Comparison of ENCODE assay signal across 22 cellular contexts in the genomic region with DNA sequence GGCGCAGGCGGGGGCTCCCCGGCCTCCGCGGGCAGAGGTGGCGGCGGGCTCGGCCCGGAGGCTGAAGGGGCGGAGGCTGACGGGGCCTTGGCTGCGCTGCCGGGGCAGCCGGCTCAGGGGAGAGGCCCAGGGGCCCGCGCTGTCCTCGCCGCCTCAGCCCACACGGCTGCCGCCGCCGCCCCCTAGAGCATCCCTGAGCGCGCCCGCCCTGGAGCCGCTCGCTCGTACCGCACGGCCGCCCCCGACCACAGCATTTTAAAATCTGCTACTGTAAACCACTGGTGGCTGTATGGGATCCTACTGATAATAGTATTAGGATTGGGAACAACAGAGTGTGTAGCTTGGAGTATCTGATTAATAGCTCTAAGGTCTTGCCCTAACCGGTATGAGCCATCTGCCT. TPM values are rescaled to one million over a fixed set of nuclear protein-coding genes. Genes with fewer than 3 reads are reported as not detected.
DNase-seq lines count a peak whose midpoint lies in the region; ATAC-seq, FAIRE-seq and TF ChIP-seq lines count a peak whose summit lies in the region.
"Had no signal": no experiment of that assay in that cellular context is flagged by ENCODE, and none has a peak within 500 bp of the region (broad histone marks: within the 10 kb centered on the region; RNA-seq: fewer than 3 reads in every experiment).

No MANE protein-coding gene starts in this region.

- H3K36me3 ChIP-seq in K562 (ENCODE audit: control insufficient read depth, insufficient read depth, low read length) = no peaks in the 10 kb centered on the region
- no peaks in the 10 kb centered on the region for H3K36me3 ChIP-seq in testis (ENCODE audit: low read depth, missing control alignments)
- H3K36me3 ChIP-seq: sigmoid colon, transverse colon had no signal

- no peaks in the 10 kb centered on the region for H3K9me1 ChIP-seq in K562 (ENCODE audit: control insufficient read depth, insufficient read depth, low read length)

- no peak overlapping the region for H3K9ac ChIP-seq in K562 (ENCODE audit: insufficient read depth in 1 of 2, low read depth in 2 of 2, low read length in 2 of 2)

- H3K4me3 Mint-ChIP-seq in activated CD8-positive, alpha-beta memory T cell treated with anti-CD3 and anti-CD28 coated beads, Interleukin-2, amount 10 ng/mL, durations not matched to agents 7 days and 5 days = no peak overlapping the region
- H3K4me3 Mint-ChIP-seq: CD4-positive, alpha-beta T cell; mesothelial cell of epicardium had no signal

- H4K20me1 ChIP-seq in K562 (replicated peaks; ENCODE audit: control insufficient read depth, insufficient read depth, low read length) = no peaks in the 10 kb centered on the region

- in situ Hi-C loops in K562 (cut with MboI) = loop anchor here (25.0 kb wide), 1 partner anchor 239 kb away; a partner anchor contains a TSS

- H3K4me1 ChIP-seq in K562 (replicated peaks in 1 of 2; ENCODE audit: control insufficient read depth in 2 of 2, insufficient read depth in 2 of 2, low read length in 2 of 2) (peaks cover 0 to 6% of the 10 kb centered on the region in 2 experiments; a peak in 2 of 5 replicates), testis (no peaks in the 10 kb centered on the region)
- H3K4me1 ChIP-seq: sigmoid colon had no signal

- peaks cover 22 to 37% of the 10 kb centered on the region in 2 experiments; a peak in 4 of 5 replicates for H3K27me3 ChIP-seq in K562 (ENCODE audit: control insufficient read depth in 2 of 2, insufficient read depth in 2 of 2, low read length in 2 of 2)
- no peaks in the 10 kb centered on the region for H3K27me3 ChIP-seq in testis

- CTCF ChIA-PET in activated CD8-positive, alpha-beta memory T cell treated with anti-CD3 and anti-CD28 coated beads, Interleukin-2, amount 10 ng/mL, durations not matched to agents 7 days and 5 days (lab: Charles Lee) = no interaction called here
- CTCF ChIA-PET in K562 (lab: Yijun Ruan, JAX; ENCODE audit: low intra/inter-chr PET ratio) = no interaction called here

- no peak for TF ChIP-seq RAD21 in K562 (CRISPR knock-in tag; conservative IDR thresholded peaks at IDR 0.05 in 1 of 2, IDR thresholded peaks at IDR 0.05 in 1 of 2)

- intact Hi-C loops in K562 (cut with micrococcal nuclease) (no loop called here), testis (cut with DNase I; ENCODE audit: low total_unique reads) (no loop called here)

- H3K4me1 Mint-ChIP-seq in activated CD8-positive, alpha-beta memory T cell treated with anti-CD3 and anti-CD28 coated beads, Interleukin-2, amount 10 ng/mL, durations not matched to agents 7 days and 5 days = peaks cover 3% of the 10 kb centered on the region

- POLR2A ChIA-PET in K562 (lab: Yijun Ruan, JAX) = no interaction called here

- H3K27me3 Mint-ChIP-seq in activated CD8-positive, alpha-beta memory T cell treated with anti-CD3 and anti-CD28 coated beads, Interleukin-2, amount 10 ng/mL, durations not matched to agents 7 days and 5 days = peaks cover 57% of the 10 kb centered on the region

- no peak for TF ChIP-seq EP300 in K562 (IDR thresholded peaks at IDR 0.05; ENCODE audit: low read length)

- 7% methylated on average over 10 of the region's 33 CpGs for WGBS in K562 (ENCODE audit: insufficient coverage, low coverage, missing lambda C conversion rate)
- 13 to 43% methylated on average over 15 to 33 of the region's 33 CpGs for WGBS in testis, 2 donors

- H2AFZ ChIP-seq in K562 (ENCODE audit: low read depth, low read length) = no peak overlapping the region

- no peak overlapping the region for H3K27ac ChIP-seq in K562 (ENCODE audit: extremely low read depth, low read depth, low read length)
- H3K27ac ChIP-seq in testis = no peak overlapping the region
- H3K27ac ChIP-seq: sigmoid colon, transverse colon had no signal

- no peaks in the 10 kb centered on the region for H3K9me3 Mint-ChIP-seq in activated CD8-positive, alpha-beta memory T cell treated with anti-CD3 and anti-CD28 coated beads, Interleukin-2, amount 10 ng/mL, durations not matched to agents 7 days and 5 days (ENCODE audit: low read depth)
- H3K9me3 Mint-ChIP-seq: CD4-positive, alpha-beta T cell; mesothelial cell of epicardium had no signal

- no peaks in the 10 kb centered on the region for H3K79me2 ChIP-seq in K562 (ENCODE audit: control insufficient read depth, insufficient read depth, low read length)

- FAIRE-seq in K562 (lab: Jason Lieb, UNC) = no peak
- FAIRE-seq: A204.1 had no signal

- TF ChIP-seq POLR2A in K562 (conservative IDR thresholded peaks at IDR 0.05) (no peak), testis (IDR thresholded peaks at IDR 0.05) (no peak)

- peak; percentile 39 for ATAC-seq in activated CD8-positive, alpha-beta memory T cell treated with anti-CD3 and anti-CD28 coated beads, Interleukin-2, amount 10 ng/mL, durations not matched to agents 7 days and 5 days
- peak; percentile 49; the same call in 1 of the 3 replicates for ATAC-seq in K562

- H3K36me3 Mint-ChIP-seq in activated CD8-positive, alpha-beta memory T cell treated with anti-CD3 and anti-CD28 coated beads, Interleukin-2, amount 10 ng/mL, durations not matched to agents 7 days and 5 days = no peaks in the 10 kb centered on the region

- H3K27ac Mint-ChIP-seq in activated CD8-positive, alpha-beta memory T cell treated with anti-CD3 and anti-CD28 coated beads, Interleukin-2, amount 10 ng/mL, durations not matched to agents 7 days and 5 days = no peak overlapping the region
- H3K27ac Mint-ChIP-seq: CD4-positive, alpha-beta T cell; mesothelial cell of epicardium had no signal

- H3K4me3 ChIP-seq in K562 = no peak overlapping the region
- peak overlapping the region; percentile 18 to 29 for H3K4me3 ChIP-seq in testis
- H3K4me3 ChIP-seq: transverse colon had no signal

- no peak for TF ChIP-seq CTCF in K562 (IDR thresholded peaks at IDR 0.05 in 2 of 3, conservative IDR thresholded peaks at IDR 0.05 in 1 of 3; ENCODE audit: insufficient read depth in 2 of 3, low read depth in 1 of 3, low read length in 3 of 3)
- TF ChIP-seq CTCF in testis (IDR thresholded peaks at IDR 0.05) = no peak

- no peak for DNase-seq in activated CD8-positive, alpha-beta memory T cell treated with anti-CD3 and anti-CD28 coated beads, Interleukin-2, amount 10 ng/mL, durations not matched to agents 7 days and 5 days
- DNase-seq in activated CD8-positive, alpha-beta memory T cell treated with anti-CD3 and anti-CD28 coated beads, Interleukin-2, amount 50 U/mL, for 4 hours = no peak
- DNase-seq in K562 (ENCODE audit: extremely low read depth in 1 of 4, low spot score in 3 of 4) (peak in 1 of 4 experiments; percentile 10), left kidney (ENCODE audit: low read depth, low spot score) (peak; percentile 53), testis (no peak), GDM1 (lab: John Stamatoyannopoulos, UW) (no peak), DMS114 treated with DMSO at 0.1 percent for 48 hours (lab: John Stamatoyannopoulos, UW; ENCODE audit: unreplicated experiment) (no peak), COLO668 (lab: John Stamatoyannopoulos, UW; ENCODE audit: unreplicated experiment) (no peak)
- DNase-seq: activated effector memory CD4-positive, alpha-beta T cell treated with anti-CD3 and anti-CD28 coated beads, Interleukin-2, amount 50 U/mL, for 16 hours; CD4-positive, alpha-beta T cell; cerebellar nuclear complex; EL; IMR-90; NCI-H2081 treated with DMSO at 0.1 percent for 48 hours; NCI-H774; RPMI8226; sigmoid colon; stimulated activated CD4-positive, alpha-beta T cell treated with anti-CD3 and anti-CD28 coated beads, Interleukin-4, amount 100 ng/mL, for 1 hour; T-helper 1 cell; transverse colon had no signal

- no TSS peak for BruUV-seq in K562 (replicated peaks; lab: Mats Ljungman, UMichigan)

- H3K9me3 ChIP-seq in K562 (replicated peaks; ENCODE audit: control insufficient read depth, insufficient read depth, low read depth, low read length) (no peaks in the 10 kb centered on the region), testis (no peaks in the 10 kb centered on the region)
- H3K9me3 ChIP-seq: sigmoid colon, transverse colon had no signal

- H3K4me2 ChIP-seq in K562 (ENCODE audit: insufficient read depth, low read length) = no peak overlapping the region

RNA-seq across cellular contexts. Expression of a gene that starts 22.2 kb away (rescaled TPM):
- not detected for total RNA-seq in activated CD8-positive, alpha-beta memory T cell treated with anti-CD3 and anti-CD28 coated beads, Interleukin-2, amount 10 ng/mL, durations not matched to agents 7 days and 5 days
- total RNA-seq in K562 (2011; cell fraction: chromatin; rRNA removed; ENCODE audit: low replicate concordance) = not detected in 2 replicates
- not detected in 2 replicates for total RNA-seq in K562 (2011; cell fraction: nucleolus; rRNA removed)
- total RNA-seq in K562 (2011; cell fraction: nucleoplasm; rRNA removed) = not detected in 2 replicates
- total RNA-seq in K562 (2014; rRNA removed) = not detected in 2 replicates
- total RNA-seq in K562 (2014; rRNA removed; fragmentation: Illumina TruSeq; extraction: Trizol) = not detected in 2 replicates
- not detected in 2 replicates for total RNA-seq in K562 (2015; rRNA removed; fragmentation: Illumina TruSeq; extraction: Trizol)
- total RNA-seq in K562 (2021) = not detected in 2 replicates
- polyA plus RNA-seq in K562 (2011; rRNA removed) = not detected in 2 replicates
- polyA plus RNA-seq in K562 (2011; cell fraction: cytosol; rRNA removed) = not detected in 2 replicates
- polyA plus RNA-seq in K562 (2011; cell fraction: nucleus; rRNA removed) = not detected in 2 replicates
- not detected in 2 replicates for polyA plus RNA-seq in K562 (2012)
- polyA plus RNA-seq in K562 (2014; fragmentation: Illumina TruSeq; extraction: Trizol) = not detected in 2 replicates
- polyA plus RNA-seq in K562 (2014; fragmentation: Nextera tagmentation; extraction: Ambion mirVana) = not detected
- not detected in 2 replicates for polyA plus RNA-seq in K562 (2014; rRNA removed)
- not detected in 2 replicates for polyA minus RNA-seq in K562 (2011; rRNA and poly(A)+ RNA removed)
- not detected in 2 replicates for polyA minus RNA-seq in K562 (2011; cell fraction: cytosol; rRNA and poly(A)+ RNA removed)
- polyA minus RNA-seq in K562 (2011; cell fraction: nucleus; rRNA and poly(A)+ RNA removed) = not detected in 2 replicates
- total RNA-seq in testis = under 1 TPM in 1 of 2 donors, not detected in 1; 0.39 TPM
- polyA plus RNA-seq in testis (ENCODE audit: insufficient read depth, low read depth, low replicate concordance) = 1.9 TPM
- total RNA-seq: CD4-positive, alpha-beta T cell; IMR-90; mesothelial cell of epicardium; sigmoid colon; transverse colon had no signal
- polyA plus RNA-seq: IMR-90, sigmoid colon had no signal

RNA-seq across cellular contexts. Expression of a gene that starts 34.9 kb away (rescaled TPM):
- 1 to 10 TPM; 1.5 to 2.5 TPM for total RNA-seq in activated CD8-positive, alpha-beta memory T cell treated with anti-CD3 and anti-CD28 coated beads, Interleukin-2, amount 10 ng/mL, durations not matched to agents 7 days and 5 days
- total RNA-seq in K562 (2011; cell fraction: chromatin; rRNA removed; ENCODE audit: low replicate concordance) = not detected in 2 replicates
- not detected in 2 replicates for total RNA-seq in K562 (2011; cell fraction: nucleolus; rRNA removed)
- not detected in 2 replicates for total RNA-seq in K562 (2011; cell fraction: nucleoplasm; rRNA removed)
- total RNA-seq in K562 (2014; rRNA removed) (0.73 TPM in 1 of 2 replicates, not detected in the other), K562 (2014; rRNA removed; fragmentation: Illumina TruSeq; extraction: Trizol) (not detected in 2 replicates), K562 (2015; rRNA removed; fragmentation: Illumina TruSeq; extraction: Trizol) (not detected in 2 replicates), K562 (2021) (0.42 and 0.44 TPM in 2 replicates), testis (10 to 100 TPM; 28.9 to 42.7 TPM)
- polyA plus RNA-seq in K562 (2011; rRNA removed) (0.12 and 0.22 TPM in 2 replicates), K562 (2014; fragmentation: Illumina TruSeq; extraction: Trizol) (0.26 TPM in 1 of 2 replicates, not detected in the other), K562 (2014; fragmentation: Nextera tagmentation; extraction: Ambion mirVana) (under 1 TPM; 0.21 to 0.34 TPM), K562 (2014; rRNA removed) (0.96 TPM in 1 of 2 replicates, not detected in the other), testis (ENCODE audit: insufficient read depth, low read depth, low replicate concordance) (27.7 TPM)
- 0.18 and 0.42 TPM in 2 replicates for polyA plus RNA-seq in K562 (2011; cell fraction: cytosol; rRNA removed)
- not detected in 2 replicates for polyA plus RNA-seq in K562 (2011; cell fraction: nucleus; rRNA removed)
- 0.27 and 0.37 TPM in 2 replicates for polyA plus RNA-seq in K562 (2012)
- polyA minus RNA-seq in K562 (2011; rRNA and poly(A)+ RNA removed) = not detected in 2 replicates
- polyA minus RNA-seq in K562 (2011; cell fraction: cytosol; rRNA and poly(A)+ RNA removed) = not detected in 2 replicates
- not detected in 2 replicates for polyA minus RNA-seq in K562 (2011; cell fraction: nucleus; rRNA and poly(A)+ RNA removed)

RNA-seq across cellular contexts. Expression of a gene that starts 39.1 kb away (rescaled TPM):
- total RNA-seq in activated CD8-positive, alpha-beta memory T cell treated with anti-CD3 and anti-CD28 coated beads, Interleukin-2, amount 10 ng/mL, durations not matched to agents 7 days and 5 days = 1 to 10 TPM in 1 of 2 experiments, under 1 TPM in 1; 0.75 to 2.1 TPM
- total RNA-seq in K562 (2011; cell fraction: chromatin; rRNA removed; ENCODE audit: low replicate concordance) = not detected in 2 replicates
- total RNA-seq in K562 (2011; cell fraction: nucleolus; rRNA removed) = 0.13 TPM in 1 of 2 replicates, not detected in the other
- total RNA-seq in K562 (2011; cell fraction: nucleoplasm; rRNA removed) = 0.38 TPM in 1 of 2 replicates, not detected in the other
- total RNA-seq in K562 (2014; rRNA removed) (0.09 and 0.12 TPM in 2 replicates), K562 (2014; rRNA removed; fragmentation: Illumina TruSeq; extraction: Trizol) (0.22 TPM in 1 of 2 replicates, not detected in the other), K562 (2015; rRNA removed; fragmentation: Illumina TruSeq; extraction: Trizol) (not detected in 2 replicates), K562 (2021) (0.22 and 0.29 TPM in 2 replicates), testis (10 to 100 TPM; 27.6 to 53.4 TPM)
- polyA plus RNA-seq in K562 (2011; rRNA removed) (0.10 and 0.53 TPM in 2 replicates), K562 (2014; fragmentation: Illumina TruSeq; extraction: Trizol) (0.09 TPM in 1 of 2 replicates, not detected in the other), K562 (2014; fragmentation: Nextera tagmentation; extraction: Ambion mirVana) (under 1 TPM; 0.13 to 0.14 TPM), K562 (2014; rRNA removed) (not detected in 2 replicates), testis (ENCODE audit: insufficient read depth, low read depth, low replicate concordance) (27.7 TPM)
- polyA plus RNA-seq in K562 (2011; cell fraction: cytosol; rRNA removed) = 0.12 and 0.46 TPM in 2 replicates
- polyA plus RNA-seq in K562 (2011; cell fraction: nucleus; rRNA removed) = 0.11 and 0.18 TPM in 2 replicates
- 0.14 and 0.64 TPM in 2 replicates for polyA plus RNA-seq in K562 (2012)
- 0.39 TPM in 1 of 2 replicates, not detected in the other for polyA minus RNA-seq in K562 (2011; rRNA and poly(A)+ RNA removed)
- not detected in 2 replicates for polyA minus RNA-seq in K562 (2011; cell fraction: cytosol; rRNA and poly(A)+ RNA removed)
- not detected in 2 replicates for polyA minus RNA-seq in K562 (2011; cell fraction: nucleus; rRNA and poly(A)+ RNA removed)

RNA-seq across cellular contexts. Expression of a gene that starts 44.7 kb away (rescaled TPM):
- not detected for total RNA-seq in activated CD8-positive, alpha-beta memory T cell treated with anti-CD3 and anti-CD28 coated beads, Interleukin-2, amount 10 ng/mL, durations not matched to agents 7 days and 5 days
- not detected in 2 replicates for total RNA-seq in K562 (2011; cell fraction: chromatin; rRNA removed; ENCODE audit: low replicate concordance)
- total RNA-seq in K562 (2011; cell fraction: nucleolus; rRNA removed) = not detected in 2 replicates
- total RNA-seq in K562 (2011; cell fraction: nucleoplasm; rRNA removed) = not detected in 2 replicates
- total RNA-seq in K562 (2014; rRNA removed) (not detected in 2 replicates), K562 (2014; rRNA removed; fragmentation: Illumina TruSeq; extraction: Trizol) (not detected in 2 replicates), K562 (2015; rRNA removed; fragmentation: Illumina TruSeq; extraction: Trizol) (not detected in 2 replicates), K562 (2021) (not detected in 2 replicates), testis (not detected)
- polyA plus RNA-seq in K562 (2011; rRNA removed) (not detected in 2 replicates), K562 (2014; fragmentation: Illumina TruSeq; extraction: Trizol) (not detected in 2 replicates), K562 (2014; fragmentation: Nextera tagmentation; extraction: Ambion mirVana) (not detected), K562 (2014; rRNA removed) (not detected in 2 replicates), testis (ENCODE audit: insufficient read depth, low read depth, low replicate concordance) (not detected)
- polyA plus RNA-seq in K562 (2011; cell fraction: cytosol; rRNA removed) = not detected in 2 replicates
- polyA plus RNA-seq in K562 (2011; cell fraction: nucleus; rRNA removed) = not detected in 2 replicates
- polyA plus RNA-seq in K562 (2012) = not detected in 2 replicates
- not detected in 2 replicates for polyA minus RNA-seq in K562 (2011; rRNA and poly(A)+ RNA removed)
- polyA minus RNA-seq in K562 (2011; cell fraction: cytosol; rRNA and poly(A)+ RNA removed) = not detected in 2 replicates
- not detected in 2 replicates for polyA minus RNA-seq in K562 (2011; cell fraction: nucleus; rRNA and poly(A)+ RNA removed)
- total RNA-seq: CD4-positive, alpha-beta T cell; IMR-90; mesothelial cell of epicardium; sigmoid colon; transverse colon had no signal
- polyA plus RNA-seq: IMR-90, sigmoid colon had no signal

RNA-seq across cellular contexts. Expression of a gene that starts 57.6 kb away (rescaled TPM):
- 1 to 10 TPM in 1 of 2 experiments, under 1 TPM in 1; 0.35 to 1.9 TPM for total RNA-seq in activated CD8-positive, alpha-beta memory T cell treated with anti-CD3 and anti-CD28 coated beads, Interleukin-2, amount 10 ng/mL, durations not matched to agents 7 days and 5 days
- 0.30 TPM in 1 of 2 replicates, not detected in the other for total RNA-seq in K562 (2011; cell fraction: chromatin; rRNA removed; ENCODE audit: low replicate concordance)
- total RNA-seq in K562 (2011; cell fraction: nucleolus; rRNA removed) = not detected in 2 replicates
- total RNA-seq in K562 (2011; cell fraction: nucleoplasm; rRNA removed) = 0.66 TPM in 1 of 2 replicates, not detected in the other
- 0.12 and 0.14 TPM in 2 replicates for total RNA-seq in K562 (2014; rRNA removed)
- total RNA-seq in K562 (2014; rRNA removed; fragmentation: Illumina TruSeq; extraction: Trizol) = 0.22 and 0.29 TPM in 2 replicates
- total RNA-seq in K562 (2015; rRNA removed; fragmentation: Illumina TruSeq; extraction: Trizol) = 0.54 and 0.87 TPM in 2 replicates
- not detected in 2 replicates for total RNA-seq in K562 (2021)
- 0.38 and 1.2 TPM in 2 replicates for polyA plus RNA-seq in K562 (2011; rRNA removed)
- polyA plus RNA-seq in K562 (2011; cell fraction: cytosol; rRNA removed) = 0.57 and 1.2 TPM in 2 replicates
- polyA plus RNA-seq in K562 (2011; cell fraction: nucleus; rRNA removed) = 1.00 TPM in 1 of 2 replicates, not detected in the other
- polyA plus RNA-seq in K562 (2012) = 0.29 and 1.2 TPM in 2 replicates
- polyA plus RNA-seq in K562 (2014; fragmentation: Illumina TruSeq; extraction: Trizol) = 0.42 and 0.71 TPM in 2 replicates
- polyA plus RNA-seq in K562 (2014; fragmentation: Nextera tagmentation; extraction: Ambion mirVana) = 1 to 10 TPM in 1 of 2 experiments, under 1 TPM in 1; 0.69 to 1.0 TPM
- polyA plus RNA-seq in K562 (2014; rRNA removed) = not detected in 2 replicates
- polyA minus RNA-seq in K562 (2011; rRNA and poly(A)+ RNA removed) = 0.32 and 0.66 TPM in 2 replicates
- not detected in 2 replicates for polyA minus RNA-seq in K562 (2011; cell fraction: cytosol; rRNA and poly(A)+ RNA removed)
- polyA minus RNA-seq in K562 (2011; cell fraction: nucleus; rRNA and poly(A)+ RNA removed) = 0.33 TPM in 1 of 2 replicates, not detected in the other
- 1 to 10 TPM in 1 of 2 donors, under 1 TPM in 1; 0.71 to 7.4 TPM for total RNA-seq in testis
- polyA plus RNA-seq in testis (ENCODE audit: insufficient read depth, low read depth, low replicate concordance) = 11.0 TPM
- total RNA-seq: IMR-90 had no signal
- polyA plus RNA-seq: IMR-90 had no signal

Comparison
In these comparisons a context has a peak if more than half of its experiments do, and no peak if none do; other contexts are left out.
1. RNA of a gene that starts 34.9 kb away (total RNA-seq): 28.9 to 42.7 TPM in testis; 1.5 to 2.5 TPM in activated CD8-positive, alpha-beta memory T cell treated with anti-CD3 and anti-CD28 coated beads, Interleukin-2, amount 10 ng/mL, durations not matched to agents 7 days and 5 days and 0.42 to 0.73 TPM in K562; every median in the first group is over 4 times any median in the second.
2. RNA of a gene that starts 39.1 kb away (total RNA-seq): 27.6 to 53.4 TPM in testis; 0.75 to 2.1 TPM in activated CD8-positive, alpha-beta memory T cell treated with anti-CD3 and anti-CD28 coated beads, Interleukin-2, amount 10 ng/mL, durations not matched to agents 7 days and 5 days and 0.09 to 0.38 TPM in K562; every median in the first group is over 4 times any median in the second.